In the genomic region with DNA sequence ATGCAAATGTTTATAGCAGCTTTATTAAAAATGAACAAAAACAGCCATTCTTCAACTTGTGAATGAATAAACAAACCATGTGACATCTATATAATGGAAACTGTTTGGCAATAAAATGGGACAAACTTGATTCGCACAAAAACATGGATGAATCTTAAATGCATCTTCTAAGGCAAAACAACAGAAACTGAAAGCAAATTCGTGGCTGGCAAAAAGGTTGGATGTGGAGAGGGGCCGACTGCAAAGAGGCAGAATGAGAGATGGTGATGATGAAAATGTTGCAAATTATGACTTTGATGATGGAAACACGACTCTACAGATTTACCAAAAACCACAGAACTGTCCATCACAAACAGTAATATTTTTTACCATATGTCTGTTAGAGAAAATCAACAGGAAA, we compare ENCODE assay signal across 20 cellular contexts.
DNase-seq lines count a peak whose midpoint lies in the region; ATAC-seq and TF ChIP-seq lines count a peak whose summit lies in the region.
"Had no signal": no experiment of that assay in that cellular context is flagged by ENCODE, and none has a peak within 500 bp of the region (broad histone marks: within the 10 kb centered on the region; RNA-seq: fewer than 3 reads in every experiment).

No MANE protein-coding gene starts in this region.

- H3K27me3 ChIP-seq in HCT116 (ENCODE audit: insufficient read depth, low read length), result no peaks in the 10 kb centered on the region
- H3K27me3 ChIP-seq: Peyer's patch had no signal

- no peaks in the 10 kb centered on the region for H3K27me3 Mint-ChIP-seq in nephron progenitor cell (ENCODE audit: low read depth, poor library complexity)

- ATAC-seq in HCT116, result no peak
- no peak for ATAC-seq in GM19324 (IDR thresholded peaks at IDR 0.05; ENCODE audit: low FRiP score, unreplicated experiment)
- ATAC-seq in GM18909 (IDR thresholded peaks at IDR 0.05; ENCODE audit: poor library complexity, unreplicated experiment), result no peak
- ATAC-seq: GM23338 had no signal

- no peaks in the 10 kb centered on the region for H4K20me1 ChIP-seq in HCT116 (ENCODE audit: insufficient read depth)

- H3K9me2 ChIP-seq in HCT116 (ENCODE audit: insufficient read depth), result no peaks in the 10 kb centered on the region

- TF ChIP-seq CTCF in HCT116 (IDR thresholded peaks at IDR 0.05 in 2 of 3, conservative IDR thresholded peaks at IDR 0.05 in 1 of 3; ENCODE audit: borderline replicate concordance in 1 of 3, insufficient read depth in 1 of 3, low read depth in 2 of 3, low read length in 2 of 3) (no peak), nephron progenitor cell (IDR thresholded peaks at IDR 0.05) (no peak)

- H3K4me2 ChIP-seq in HCT116 (ENCODE audit: low read length), result no peak overlapping the region
- H3K4me2 ChIP-seq: GM23338 had no signal

- no peaks in the 10 kb centered on the region for H3K79me2 ChIP-seq in HCT116 (ENCODE audit: insufficient read depth, low read length)

- DNase-seq in NCI-H748 (lab: John Stamatoyannopoulos, UW; ENCODE audit: unreplicated experiment) (peak; percentile 26), NCI-H748 treated with DMSO at 0.1 percent for 48 hours (lab: John Stamatoyannopoulos, UW) (no peak), HCT116 (ENCODE audit: low read depth, low spot score) (no peak), OCI-M1 (lab: John Stamatoyannopoulos, UW) (peak; percentile 62), nephron progenitor cell (no peak), NCI-H2107 treated with DMSO at 0.1 percent for 48 hours (lab: John Stamatoyannopoulos, UW; ENCODE audit: unreplicated experiment) (no peak)
- DNase-seq: AML-193, Caco-2, DMS79, GDM1, Karpas-422, NCI-H1694, NCI-H2107, NCI-H446, NCI-H774, Peyer's patch, SHP77 treated with DMSO at 0.1 percent for 48 hours had no signal

- POLR2A ChIA-PET in HCT116 (lab: Charles Lee), result interaction anchor here (1.0 kb wide), 1 partner anchor 9 kb away, joined by 4 read pairs; no protein-coding TSS in a partner anchor

- no peak overlapping the region for H3K27ac ChIP-seq in HCT116 (ENCODE audit: low read depth, low read length)
- H3K27ac ChIP-seq: Peyer's patch had no signal

- H3K9me3 ChIP-seq in HCT116 (ENCODE audit: control insufficient read depth in 1 of 2, insufficient read depth in 1 of 2, low read depth in 1 of 2, low read length in 2 of 2), result no peaks in the 10 kb centered on the region
- H3K9me3 ChIP-seq: Caco-2, Peyer's patch had no signal

- no peak overlapping the region for H3K4me3 Mint-ChIP-seq in nephron progenitor cell
- H3K4me3 Mint-ChIP-seq: GM23338 had no signal

- no peaks in the 10 kb centered on the region for H3K36me3 ChIP-seq in HCT116 (ENCODE audit: control insufficient read depth in 1 of 2, insufficient read depth in 2 of 2, low read length in 2 of 2)
- H3K36me3 ChIP-seq: Peyer's patch had no signal

- H3K4me1 Mint-ChIP-seq in nephron progenitor cell, result peaks cover 12% of the 10 kb centered on the region

- CTCF ChIA-PET in HCT116 (lab: Charles Lee), result no interaction called here

- RAD21 ChIA-PET in HCT116 (lab: Charles Lee; ENCODE audit: low non-redundant PET in 1 of 2, low total read pairs in 2 of 2, uncharacterized antibody in 2 of 2, unreplicated experiment in 2 of 2), result no interaction called here

- no TSS peak for BruUV-seq in HCT116 (replicated peaks; lab: Mats Ljungman, UMichigan)

- intact Hi-C loops in HCT116 (cut with micrococcal nuclease), result no loop called here

- H3K4me3 ChIP-seq in HCT116 (replicated peaks in 1 of 2; ENCODE audit: low read depth in 1 of 2, low read length in 2 of 2), result no peak overlapping the region
- H3K4me3 ChIP-seq: GM23338, Peyer's patch had no signal

- no peaks in the 10 kb centered on the region for H3K9me3 Mint-ChIP-seq in nephron progenitor cell
- H3K9me3 Mint-ChIP-seq: GM23338 had no signal

- no peak for TF ChIP-seq POLR2A in HCT116 (IDR thresholded peaks at IDR 0.05; ENCODE audit: borderline replicate concordance, extremely low read depth, insufficient read depth, insufficient read length)

- H3K4me1 ChIP-seq in HCT116 (ENCODE audit: control insufficient read depth in 1 of 2, insufficient read depth in 2 of 2, low read length in 2 of 2), result no peaks in the 10 kb centered on the region
- H3K4me1 ChIP-seq: Caco-2, Peyer's patch had no signal

- H2AFZ ChIP-seq in HCT116 (ENCODE audit: low read depth, low read length, poor library complexity, severe bottlenecking), result peak overlapping the region; percentile 2
- H2AFZ ChIP-seq: GM23338 had no signal

- H3K36me3 Mint-ChIP-seq in nephron progenitor cell (ENCODE audit: low read depth), result no peaks in the 10 kb centered on the region

- no peak overlapping the region for H3K9ac ChIP-seq in HCT116 (ENCODE audit: low read length)

- peak overlapping the region; percentile 6 for H3K27ac Mint-ChIP-seq in nephron progenitor cell
- H3K27ac Mint-ChIP-seq: GM23338 had no signal

- TF ChIP-seq RAD21 in HCT116 (IDR thresholded peaks at IDR 0.05; ENCODE audit: low read depth), result no peak

TF ChIP-seq in HCT116, 20 proteins besides CTCF, POLR2A, EP300 and RAD21:
- TF ChIP-seq, protein P1, sequence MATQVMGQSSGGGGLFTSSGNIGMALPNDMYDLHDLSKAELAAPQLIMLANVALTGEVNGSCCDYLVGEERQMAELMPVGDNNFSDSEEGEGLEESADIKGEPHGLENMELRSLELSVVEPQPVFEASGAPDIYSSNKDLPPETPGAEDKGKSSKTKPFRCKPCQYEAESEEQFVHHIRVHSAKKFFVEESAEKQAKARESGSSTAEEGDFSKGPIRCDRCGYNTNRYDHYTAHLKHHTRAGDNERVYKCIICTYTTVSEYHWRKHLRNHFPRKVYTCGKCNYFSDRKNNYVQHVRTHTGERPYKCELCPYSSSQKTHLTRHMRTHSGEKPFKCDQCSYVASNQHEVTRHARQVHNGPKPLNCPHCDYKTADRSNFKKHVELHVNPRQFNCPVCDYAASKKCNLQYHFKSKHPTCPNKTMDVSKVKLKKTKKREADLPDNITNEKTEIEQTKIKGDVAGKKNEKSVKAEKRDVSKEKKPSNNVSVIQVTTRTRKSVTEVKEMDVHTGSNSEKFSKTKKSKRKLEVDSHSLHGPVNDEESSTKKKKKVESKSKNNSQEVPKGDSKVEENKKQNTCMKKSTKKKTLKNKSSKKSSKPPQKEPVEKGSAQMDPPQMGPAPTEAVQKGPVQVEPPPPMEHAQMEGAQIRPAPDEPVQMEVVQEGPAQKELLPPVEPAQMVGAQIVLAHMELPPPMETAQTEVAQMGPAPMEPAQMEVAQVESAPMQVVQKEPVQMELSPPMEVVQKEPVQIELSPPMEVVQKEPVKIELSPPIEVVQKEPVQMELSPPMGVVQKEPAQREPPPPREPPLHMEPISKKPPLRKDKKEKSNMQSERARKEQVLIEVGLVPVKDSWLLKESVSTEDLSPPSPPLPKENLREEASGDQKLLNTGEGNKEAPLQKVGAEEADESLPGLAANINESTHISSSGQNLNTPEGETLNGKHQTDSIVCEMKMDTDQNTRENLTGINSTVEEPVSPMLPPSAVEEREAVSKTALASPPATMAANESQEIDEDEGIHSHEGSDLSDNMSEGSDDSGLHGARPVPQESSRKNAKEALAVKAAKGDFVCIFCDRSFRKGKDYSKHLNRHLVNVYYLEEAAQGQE (IDR thresholded peaks at IDR 0.05; ENCODE audit: low read depth), result no peak
- TF ChIP-seq JUND (IDR thresholded peaks at IDR 0.05) (no peak), ZBTB33 (IDR thresholded peaks at IDR 0.05; ENCODE audit: extremely low read depth, insufficient replicate concordance, low read length) (no peak), SIN3A (IDR thresholded peaks at IDR 0.05; ENCODE audit: low read depth) (no peak), YY1 (IDR thresholded peaks at IDR 0.05; ENCODE audit: extremely low read depth, insufficient replicate concordance, low read depth, low read length) (no peak), EZH2phosphoT487 (IDR thresholded peaks at IDR 0.05; ENCODE audit: borderline replicate concordance) (no peak), MAX (IDR thresholded peaks at IDR 0.05) (no peak), ZNF274 (IDR thresholded peaks at IDR 0.05; ENCODE audit: low read depth, low read length) (no peak), FOSL1 (IDR thresholded peaks at IDR 0.05; ENCODE audit: low read depth) (no peak), CBX3 (IDR thresholded peaks at IDR 0.05; ENCODE audit: low read depth) (no peak), TCF7L2 (IDR thresholded peaks at IDR 0.05; ENCODE audit: borderline replicate concordance, extremely low read depth, insufficient read depth, insufficient read length) (no peak), SRF (IDR thresholded peaks at IDR 0.05; ENCODE audit: low read depth) (no peak), ZFX (IDR thresholded peaks at IDR 0.05) (no peak), ATF3 (IDR thresholded peaks at IDR 0.05) (no peak), POLR2AphosphoS5 (IDR thresholded peaks at IDR 0.05; ENCODE audit: low read depth, low read length) (no peak)

Comparison
In these comparisons a context has a peak if more than half of its experiments do, and no peak if none do; other contexts are left out.
1. DNase-seq: peak in NCI-H748 (single experiment) and OCI-M1 (single experiment); none in NCI-H748 treated with DMSO at 0.1 percent for 48 hours (single experiment), HCT116 (single experiment), nephron progenitor cell (single experiment) and NCI-H2107 treated with DMSO at 0.1 percent for 48 hours (single experiment).